ENCODE assay signal across 8 cellular contexts in the genomic region with DNA sequence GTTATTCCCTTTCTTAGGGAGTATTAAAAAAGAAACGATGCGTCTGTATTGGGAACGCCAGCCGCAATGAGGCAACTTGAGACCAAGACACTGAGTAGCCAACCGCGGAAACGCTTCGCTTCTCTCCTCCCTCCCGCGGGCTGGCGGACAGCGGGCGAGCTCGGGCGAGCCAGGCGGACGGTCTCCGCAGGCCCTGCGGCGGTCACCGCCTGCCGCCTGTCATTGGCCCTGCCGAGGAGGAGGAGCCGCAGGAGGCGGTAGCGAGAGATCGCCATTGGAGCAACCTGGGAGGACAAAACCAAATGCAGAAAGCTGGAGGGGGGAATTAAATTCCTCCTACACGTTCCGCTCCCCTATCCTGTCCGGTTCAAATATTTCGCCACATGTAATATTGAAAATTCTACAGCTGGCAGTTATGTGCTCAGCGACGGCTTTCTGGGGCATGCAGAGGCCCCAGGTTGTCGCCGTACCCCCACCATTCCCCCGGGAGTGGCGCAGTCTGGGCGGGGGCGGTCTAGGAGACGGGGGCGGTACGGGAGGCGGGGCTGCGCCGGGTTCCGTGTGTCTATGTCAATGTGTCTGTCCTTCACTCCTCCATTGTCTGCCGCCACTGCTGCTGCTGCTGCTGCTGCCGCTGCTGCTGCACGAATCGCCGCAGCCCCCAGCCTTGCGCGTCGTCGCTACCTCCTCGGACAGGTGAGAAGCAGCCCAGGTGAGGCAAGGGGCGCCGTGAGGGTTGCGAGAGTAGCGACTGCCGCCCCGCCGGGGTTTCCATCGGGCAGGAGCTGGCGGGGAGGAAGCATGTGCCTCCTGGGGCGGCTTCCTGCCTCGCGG. TPM values are rescaled to one million over a fixed set of nuclear protein-coding genes. Genes with fewer than 3 reads are reported as not detected.
DNase-seq lines count a peak whose midpoint lies in the region; ATAC-seq and TF ChIP-seq lines count a peak whose summit lies in the region.

A gene (minus strand): TSS at position 162 of the 834 bp plus-strand sequence. CDS start 181 bp downstream, outside the sequence.
A gene (plus strand): TSS at position 589 of the 834 bp plus-strand sequence. CDS start 19,263 bp downstream, outside the sequence.

- POLR2A ChIA-PET in PC-9 (lab: Charles Lee; ENCODE audit: unreplicated experiment), result interaction anchor here (0.5 to 2.1 kb wide), 11 partner anchors 14 to 1320 kb away, joined by 3 to 19 read pairs (median 4); no protein-coding TSS in a partner anchor

- H3K36me3 ChIP-seq in PC-9 (ENCODE audit: low read depth), result peaks cover 23% of the 10 kb centered on the region
- no peaks in the 10 kb centered on the region for H3K36me3 ChIP-seq in mucosa of stomach (ENCODE audit: control insufficient read depth, insufficient read depth, low read length)

- no peaks in the 10 kb centered on the region for H3K9me2 ChIP-seq in PC-9 (ENCODE audit: insufficient read depth)

- in situ Hi-C loops in KBM-7 (cut with MboI; ENCODE audit: low pct_unique_long_range_greater_than_20kb, low sequenced_read_pairs), result no loop called here

- BruUV-seq in PC-9 (replicated peaks; lab: Mats Ljungman, UMichigan), result no TSS peak

- no peaks in the 10 kb centered on the region for H3K9me3 Mint-ChIP-seq in activated T-cell treated with anti-CD3 and anti-CD28 coated beads, Interleukin-2, amount 50 U/mL, for 4 hours

- H3K9me3 ChIP-seq in PC-9 (ENCODE audit: insufficient read depth, low read depth), result no peaks in the 10 kb centered on the region
- H3K9me3 ChIP-seq in mucosa of stomach (ENCODE audit: control insufficient read depth, low read length), result no peaks in the 10 kb centered on the region

- CTCF ChIA-PET in PC-9 (lab: Charles Lee), result no interaction called here

- H3K36me3 Mint-ChIP-seq in activated T-cell treated with anti-CD3 and anti-CD28 coated beads, Interleukin-2, amount 50 U/mL, for 4 hours (ENCODE audit: insufficient read depth), result peaks cover 20% of the 10 kb centered on the region

- H3F3A ChIP-seq in PC-9 (ENCODE audit: insufficient read depth, low read depth), result peaks cover 14% of the 10 kb centered on the region; the same call in 1 of the 2 replicates

- intact Hi-C loops in PC-9 (cut with micrococcal nuclease; ENCODE audit: unreplicated experiment), result loop anchor here (1.0 to 5.0 kb wide), 9 partner anchors 22 to 651 kb away; a partner anchor contains a TSS

- peak within 1 kb of the TSS; percentile 85 for H3K4me2 ChIP-seq in PC-9

- H3K4me1 Mint-ChIP-seq in activated T-cell treated with anti-CD3 and anti-CD28 coated beads, Interleukin-2, amount 50 U/mL, for 4 hours (ENCODE audit: low read depth), result peaks cover 57% of the 10 kb centered on the region

- H3K27me3 Mint-ChIP-seq in activated T-cell treated with anti-CD3 and anti-CD28 coated beads, Interleukin-2, amount 50 U/mL, for 4 hours (ENCODE audit: low read depth), result no peaks in the 10 kb centered on the region

- peak within 1 kb of the TSS; percentile 98 for H2AFZ ChIP-seq in PC-9

- peak within 1 kb of the TSS; percentile 90 for H3K9ac ChIP-seq in mucosa of stomach (ENCODE audit: low read length)

- H3K4me3 ChIP-seq in PC-9 (peak within 1 kb of the TSS; percentile 77), mucosa of stomach (ENCODE audit: low read length) (peak within 1 kb of the TSS; percentile 84)

- H3K4me1 ChIP-seq in PC-9 (replicated peaks; ENCODE audit: insufficient read depth), result peaks cover 51% of the 10 kb centered on the region
- H3K4me1 ChIP-seq in mucosa of stomach (ENCODE audit: control insufficient read depth, insufficient read depth, low read length), result peaks cover 26% of the 10 kb centered on the region

- ATAC-seq in GM21723 (IDR thresholded peaks at IDR 0.05; ENCODE audit: unreplicated experiment) (peak; percentile 98), esophagus mucosa (peak; percentile 97)
- ATAC-seq in activated T-cell treated with anti-CD3 and anti-CD28 coated beads, Interleukin-2, amount 50 U/mL, for 4 hours, result peak; percentile 92

- peak within 1 kb of the TSS; percentile 82 for H3K27ac ChIP-seq in PC-9

- H3K4me3 Mint-ChIP-seq in activated T-cell treated with anti-CD3 and anti-CD28 coated beads, Interleukin-2, amount 50 U/mL, for 4 hours, result peak within 1 kb of the TSS; percentile 94

- peaks cover 79% of the 10 kb centered on the region for H3K79me2 ChIP-seq in PC-9 (ENCODE audit: low read depth)

- peaks cover 15% of the 10 kb centered on the region for H4K20me1 ChIP-seq in PC-9 (ENCODE audit: insufficient read depth)

- TF ChIP-seq CTCF in PC-9 (conservative IDR thresholded peaks at IDR 0.05), result no peak

- DNase-seq in DMS153 treated with DMSO at 0.1 percent for 48 hours (lab: John Stamatoyannopoulos, UW; ENCODE audit: unreplicated experiment), result peak; percentile 96
- peak; percentile 96 for DNase-seq in KBM-7
- DNase-seq in PC-9, result peak; percentile 96 to 98
- DNase-seq in activated T-cell treated with anti-CD3 and anti-CD28 coated beads, Interleukin-2, amount 50 U/mL, for 4 hours, result peak; percentile 88
- peak; percentile 92 for DNase-seq in stimulated activated CD8-positive, alpha-beta memory T cell treated with anti-CD3 and anti-CD28 coated beads, Interleukin-4, amount 100 ng/mL, for 48 hours

- H3K27me3 ChIP-seq in PC-9 (ENCODE audit: insufficient read depth, low read depth) (no peaks in the 10 kb centered on the region), mucosa of stomach (ENCODE audit: control insufficient read depth, insufficient read depth, low read length) (no peaks in the 10 kb centered on the region)

RNA-seq across cellular contexts. Expression of the first gene that starts in this region (rescaled TPM):
- total RNA-seq in PC-9 (2021) (22.9 and 30.7 TPM in 2 replicates), esophagus mucosa (7.3 TPM)
- total RNA-seq in activated T-cell treated with anti-CD3 and anti-CD28 coated beads, Interleukin-2, amount 50 U/mL, for 4 hours, result 1 to 10 TPM; 5.7 to 7.1 (median 5.7) TPM

RNA-seq across cellular contexts. Expression of the second gene that starts in this region (rescaled TPM):
- 93.7 and 102 TPM in 2 replicates for total RNA-seq in PC-9 (2021)
- 100 to 1,000 TPM; 116 to 135 (median 127) TPM for total RNA-seq in activated T-cell treated with anti-CD3 and anti-CD28 coated beads, Interleukin-2, amount 50 U/mL, for 4 hours
- total RNA-seq in esophagus mucosa, result 58.9 TPM

Comparison
In these comparisons a context has a peak if more than half of its experiments do, and no peak if none do; other contexts are left out.
1. Peak in every context shown above with its lines: DNase-seq, ATAC-seq, H3K4me3 ChIP-seq and H3K27ac ChIP-seq.